In the genomic region with DNA sequence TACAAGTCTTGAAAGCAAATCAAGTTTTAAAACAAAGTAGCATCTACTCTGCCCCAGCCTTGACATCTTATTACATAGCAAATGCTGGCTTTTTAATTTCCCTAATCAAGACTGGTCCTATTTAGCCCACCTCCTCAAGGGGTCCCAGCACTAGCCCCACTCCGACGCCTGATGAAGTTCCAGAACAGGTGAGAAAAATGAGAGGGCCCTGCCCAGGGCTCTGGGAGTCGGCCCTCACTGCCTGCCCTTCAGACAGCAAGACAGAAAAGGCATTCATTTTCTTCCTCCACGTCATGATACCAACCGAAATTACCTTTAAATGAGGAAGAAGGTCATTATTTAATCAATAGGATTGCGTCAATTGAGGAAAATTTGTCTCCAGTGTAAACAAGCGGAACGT, we compare ENCODE assay signal across 29 cellular contexts.
"Had no signal": no experiment of that assay in that cellular context is flagged by ENCODE, and none has a peak within 500 bp of the region (broad histone marks: within the 10 kb centered on the region; RNA-seq: fewer than 3 reads in every experiment).

No MANE protein-coding gene starts in this region.

- H3K4me1 ChIP-seq: colonic mucosa, parathyroid adenoma, upper lobe of left lung had no signal

- H2AFZ ChIP-seq: hepatocyte, parathyroid adenoma had no signal

- H3K27me3 ChIP-seq: colonic mucosa, gastrocnemius medialis, hepatocyte, left lung, sigmoid colon, testis, tibial artery, upper lobe of left lung had no signal

- H3K9me3 Mint-ChIP-seq: dendritic cell treated with granulocyte-macrophage colony-stimulating factor and Interleukin-4, amounts not matched to agents 40 ng/mL and 50 ng/mL, for 4 days; endodermal cell; naive thymus-derived CD4-positive, alpha-beta T cell; stimulated activated memory B cell treated with anti-CD40 and anti-IgM and Interleukin-4, amounts not matched to agents 10 μg/mL and 1 μg/mL and 100 μg/mL, for 72 hours had no signal

- DNase-seq: colonic mucosa; effector CD8-positive, alpha-beta T cell; endodermal cell; foreskin fibroblast; gastrocnemius medialis; head of caudate nucleus; left cardiac atrium; left lung; mesenchymal stem cell; midbrain; naive thymus-derived CD4-positive, alpha-beta T cell; occipital lobe; psoas muscle; right cardiac atrium; sigmoid colon; spleen; stimulated activated CD4-positive, alpha-beta T cell treated with anti-CD3 and anti-CD28 coated beads, Interleukin-4, amount 100 ng/mL, for 4 hours; stimulated activated naive CD8-positive, alpha-beta T cell treated with anti-CD3 and anti-CD28 coated beads, Interleukin-15, Interleukin-2, amounts not matched to agents 100 U/mL and 50 U/mL, for 24 hours; substantia nigra; testis; tibial artery; upper lobe of left lung had no signal

- ATAC-seq: esophagus mucosa; gastrocnemius medialis; left cardiac atrium; left lung; naive thymus-derived CD4-positive, alpha-beta T cell; psoas muscle; right cardiac atrium; stimulated activated memory B cell treated with anti-CD40 and anti-IgM and Interleukin-4, amounts not matched to agents 10 μg/mL and 1 μg/mL and 100 μg/mL, for 72 hours; stimulated activated naive CD8-positive, alpha-beta T cell treated with anti-CD3 and anti-CD28 coated beads, Interleukin-15, Interleukin-2, amounts not matched to agents 100 U/mL and 50 U/mL, for 24 hours had no signal

- H3K4me2 ChIP-seq: hepatocyte had no signal

- H3K4me3 Mint-ChIP-seq: dendritic cell treated with granulocyte-macrophage colony-stimulating factor and Interleukin-4, amounts not matched to agents 40 ng/mL and 50 ng/mL, for 4 days; endodermal cell; naive thymus-derived CD4-positive, alpha-beta T cell; stimulated activated memory B cell treated with anti-CD40 and anti-IgM and Interleukin-4, amounts not matched to agents 10 μg/mL and 1 μg/mL and 100 μg/mL, for 72 hours had no signal

- H3K9ac ChIP-seq: parathyroid adenoma had no signal

- H3K36me3 ChIP-seq: colonic mucosa, gastrocnemius medialis, left lung, sigmoid colon, spleen, tibial artery, upper lobe of left lung had no signal

- H3K79me2 ChIP-seq: hepatocyte, parathyroid adenoma had no signal

- FAIRE-seq: urothelium cell line had no signal

- H3K27ac Mint-ChIP-seq: dendritic cell treated with granulocyte-macrophage colony-stimulating factor and Interleukin-4, amounts not matched to agents 40 ng/mL and 50 ng/mL, for 4 days; endodermal cell; stimulated activated memory B cell treated with anti-CD40 and anti-IgM and Interleukin-4, amounts not matched to agents 10 μg/mL and 1 μg/mL and 100 μg/mL, for 72 hours had no signal

- H3K9me3 ChIP-seq: colonic mucosa, gastrocnemius medialis, left lung, psoas muscle, sigmoid colon, spleen, testis, tibial artery, upper lobe of left lung had no signal

- H3K36me3 Mint-ChIP-seq: naive thymus-derived CD4-positive, alpha-beta T cell; stimulated activated memory B cell treated with anti-CD40 and anti-IgM and Interleukin-4, amounts not matched to agents 10 μg/mL and 1 μg/mL and 100 μg/mL, for 72 hours had no signal

- H3K4me3 ChIP-seq: colonic mucosa, gastrocnemius medialis, hepatocyte, left lung, psoas muscle, sigmoid colon, spleen, testis, tibial artery, upper lobe of left lung had no signal

- H3K27ac ChIP-seq: colonic mucosa, epithelial cell of prostate, gastrocnemius medialis, hepatocyte, left lung, parathyroid adenoma, psoas muscle, sigmoid colon, spleen, testis, tibial artery, upper lobe of left lung had no signal
